In the genomic region with DNA sequence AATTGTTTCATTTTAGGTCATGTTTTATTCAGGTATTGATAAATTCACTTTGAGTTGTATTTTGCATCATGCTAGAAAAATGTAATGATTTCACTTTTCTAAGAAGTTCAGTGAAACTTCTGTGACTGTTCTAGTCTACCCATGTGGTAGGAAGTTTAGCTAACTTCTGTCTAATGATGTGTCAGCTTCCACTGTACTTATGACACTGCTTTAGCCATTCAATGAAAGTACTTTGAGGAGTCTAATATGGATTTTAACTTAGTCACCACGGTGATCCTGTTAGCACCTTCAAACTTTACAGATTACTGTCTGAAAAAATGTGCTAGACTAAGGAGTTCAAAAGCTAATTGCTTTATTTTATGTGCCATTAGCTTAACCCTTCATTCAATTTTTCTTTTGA, we compare ENCODE assay signal across 18 cellular contexts.
A peak's percentile ranks its signal among the peaks of the same experiment; 100 is the strongest.
DNase-seq lines count a peak whose midpoint lies in the region; ATAC-seq, FAIRE-seq and TF ChIP-seq lines count a peak whose summit lies in the region.
"Had no signal": no experiment of that assay in that cellular context is flagged by ENCODE, and none has a peak within 500 bp of the region (broad histone marks: within the 10 kb centered on the region; RNA-seq: fewer than 3 reads in every experiment).

No MANE protein-coding gene starts in this region.

- TF ChIP-seq CTCF in astrocyte (IDR thresholded peaks at IDR 0.05; ENCODE audit: insufficient read depth, low read depth, low read length) (no peak), lower lobe of right lung (IDR thresholded peaks at IDR 0.05) (no peak)

- CTCF ChIA-PET in activated CD8-positive, alpha-beta T cell treated with anti-CD3 and anti-CD28 coated beads, Interleukin-2, amount 10 ng/mL, durations not matched to agents 7 days and 5 days (lab: Charles Lee) = no interaction called here

- H3K36me3 Mint-ChIP-seq in astrocyte (ENCODE audit: low read depth, unreplicated experiment) = no peaks in the 10 kb centered on the region
- no peaks in the 10 kb centered on the region for H3K36me3 Mint-ChIP-seq in activated T-cell treated with anti-CD3 and anti-CD28 coated beads, Interleukin-2, amount 50 U/mL, for 4 hours (ENCODE audit: insufficient read depth)
- no peaks in the 10 kb centered on the region for H3K36me3 Mint-ChIP-seq in activated CD8-positive, alpha-beta T cell treated with anti-CD3 and anti-CD28 coated beads, Interleukin-2, amount 10 ng/mL, durations not matched to agents 7 days and 5 days (ENCODE audit: low read depth)

- DNase-seq in LHCN-M2 (ENCODE audit: low read depth) (peak; percentile 20), astrocyte (ENCODE audit: low read depth) (peak; percentile 14), kidney tubule cell (ENCODE audit: low spot score) (peak; percentile 33), lower lobe of right lung (no peak), ecto neural progenitor cell (ENCODE audit: low spot score) (no peak)
- no peak for DNase-seq in activated T-cell treated with anti-CD3 and anti-CD28 coated beads, Interleukin-2, amount 50 U/mL, for 4 hours
- DNase-seq in activated CD8-positive, alpha-beta T cell treated with anti-CD3 and anti-CD28 coated beads, Interleukin-2, amount 10 ng/mL, durations not matched to agents 7 days and 5 days = no peak
- DNase-seq: Caco-2, KBM-7, NCI-H1048, NCI-H2081 treated with DMSO at 0.1 percent for 48 hours, NCI-H524, SHP77, SK-N-SH had no signal

- ATAC-seq in lower lobe of right lung = no peak
- no peak for ATAC-seq in activated T-cell treated with anti-CD3 and anti-CD28 coated beads, Interleukin-2, amount 50 U/mL, for 4 hours
- no peak for ATAC-seq in activated CD8-positive, alpha-beta T cell treated with anti-CD3 and anti-CD28 coated beads, Interleukin-2, amount 10 ng/mL, durations not matched to agents 7 days and 5 days
- ATAC-seq: HCT116 had no signal

- intact Hi-C loops in lower lobe of right lung (cut with DNase I) = no loop called here

- peaks cover 27% of the 10 kb centered on the region for H3K9me3 ChIP-seq in BLaER1
- H3K9me3 ChIP-seq in astrocyte (ENCODE audit: insufficient read depth, low read depth, low read length) = no peaks in the 10 kb centered on the region
- peaks cover 6% of the 10 kb centered on the region for H3K9me3 ChIP-seq in lower lobe of right lung
- H3K9me3 ChIP-seq: Caco-2, SK-N-SH had no signal

- H3K9me3 Mint-ChIP-seq in astrocyte (ENCODE audit: unreplicated experiment) = peaks cover 2% of the 10 kb centered on the region
- peaks cover 9% of the 10 kb centered on the region for H3K9me3 Mint-ChIP-seq in activated T-cell treated with anti-CD3 and anti-CD28 coated beads, Interleukin-2, amount 50 U/mL, for 4 hours
- peaks cover 24% of the 10 kb centered on the region for H3K9me3 Mint-ChIP-seq in activated CD8-positive, alpha-beta T cell treated with anti-CD3 and anti-CD28 coated beads, Interleukin-2, amount 10 ng/mL, durations not matched to agents 7 days and 5 days (ENCODE audit: insufficient read depth)

- POLR2A ChIA-PET in activated CD8-positive, alpha-beta T cell treated with anti-CD3 and anti-CD28 coated beads, Interleukin-2, amount 10 ng/mL, durations not matched to agents 7 days and 5 days (lab: Charles Lee) = no interaction called here

- H4K20me1 ChIP-seq in BLaER1 (no peaks in the 10 kb centered on the region), astrocyte (ENCODE audit: insufficient read depth, low read length) (no peaks in the 10 kb centered on the region)

- H3K4me1 ChIP-seq in BLaER1 = peaks cover 41% of the 10 kb centered on the region
- peaks cover 2% of the 10 kb centered on the region for H3K4me1 ChIP-seq in astrocyte (ENCODE audit: insufficient read depth, low read length)
- no peaks in the 10 kb centered on the region for H3K4me1 ChIP-seq in lower lobe of right lung
- H3K4me1 ChIP-seq: Caco-2 had no signal

- H3K36me3 ChIP-seq in BLaER1 = no peaks in the 10 kb centered on the region
- H3K36me3 ChIP-seq in astrocyte (ENCODE audit: insufficient read depth, low read length) = no peaks in the 10 kb centered on the region
- no peaks in the 10 kb centered on the region for H3K36me3 ChIP-seq in lower lobe of right lung

- H3K4me3 ChIP-seq in BLaER1 (no peak overlapping the region), astrocyte (ENCODE audit: insufficient read depth, low read depth, low read length) (no peak overlapping the region), lower lobe of right lung (no peak overlapping the region)

- no peak overlapping the region for H3K4me3 Mint-ChIP-seq in astrocyte (ENCODE audit: unreplicated experiment)
- H3K4me3 Mint-ChIP-seq in activated T-cell treated with anti-CD3 and anti-CD28 coated beads, Interleukin-2, amount 50 U/mL, for 4 hours = no peak overlapping the region
- no peak overlapping the region for H3K4me3 Mint-ChIP-seq in activated CD8-positive, alpha-beta T cell treated with anti-CD3 and anti-CD28 coated beads, Interleukin-2, amount 10 ng/mL, durations not matched to agents 7 days and 5 days

- peak overlapping the region; percentile 78 for H3K27ac ChIP-seq in BLaER1
- no peak overlapping the region for H3K27ac ChIP-seq in astrocyte (ENCODE audit: low read depth, low read length)
- H3K27ac ChIP-seq in lower lobe of right lung = no peak overlapping the region
- H3K27ac ChIP-seq: HL-60 had no signal

- H3K9ac ChIP-seq in BLaER1 (no peak overlapping the region), astrocyte (ENCODE audit: low read length) (no peak overlapping the region)
- H3K9ac ChIP-seq: SK-N-SH had no signal

- no peaks in the 10 kb centered on the region for H3K79me2 ChIP-seq in astrocyte (ENCODE audit: insufficient read depth, low read length)

- H2AFZ ChIP-seq in astrocyte (ENCODE audit: low read depth, low read length) = no peak overlapping the region

- H3K27me3 ChIP-seq in BLaER1 = no peaks in the 10 kb centered on the region
- no peaks in the 10 kb centered on the region for H3K27me3 ChIP-seq in astrocyte (ENCODE audit: insufficient read depth, low read length)
- H3K27me3 ChIP-seq in lower lobe of right lung (ENCODE audit: low read depth) = no peaks in the 10 kb centered on the region

- 0 out of 2 replicates have a peak overlapping the region, but pooled peaks have one; percentile 59 for H3K4me2 ChIP-seq in BLaER1
- no peak overlapping the region for H3K4me2 ChIP-seq in astrocyte (ENCODE audit: low read length)
- H3K4me2 ChIP-seq: SK-N-SH had no signal

- no peak for FAIRE-seq in astrocyte (lab: Jason Lieb, UNC)
- FAIRE-seq: GM18507 had no signal

- peaks cover 5% of the 10 kb centered on the region for H3K4me1 Mint-ChIP-seq in astrocyte (ENCODE audit: low read depth, unreplicated experiment)
- H3K4me1 Mint-ChIP-seq in activated T-cell treated with anti-CD3 and anti-CD28 coated beads, Interleukin-2, amount 50 U/mL, for 4 hours (ENCODE audit: low read depth) = no peaks in the 10 kb centered on the region
- no peaks in the 10 kb centered on the region for H3K4me1 Mint-ChIP-seq in activated CD8-positive, alpha-beta T cell treated with anti-CD3 and anti-CD28 coated beads, Interleukin-2, amount 10 ng/mL, durations not matched to agents 7 days and 5 days (ENCODE audit: low read depth)

- H3K27me3 Mint-ChIP-seq in astrocyte (ENCODE audit: low read depth, unreplicated experiment) = no peaks in the 10 kb centered on the region
- no peaks in the 10 kb centered on the region for H3K27me3 Mint-ChIP-seq in activated T-cell treated with anti-CD3 and anti-CD28 coated beads, Interleukin-2, amount 50 U/mL, for 4 hours (ENCODE audit: low read depth)
- no peaks in the 10 kb centered on the region for H3K27me3 Mint-ChIP-seq in activated CD8-positive, alpha-beta T cell treated with anti-CD3 and anti-CD28 coated beads, Interleukin-2, amount 10 ng/mL, durations not matched to agents 7 days and 5 days (ENCODE audit: low read depth)

- H3K27ac Mint-ChIP-seq in astrocyte (ENCODE audit: unreplicated experiment) = no peak overlapping the region
- no peak overlapping the region for H3K27ac Mint-ChIP-seq in activated CD8-positive, alpha-beta T cell treated with anti-CD3 and anti-CD28 coated beads, Interleukin-2, amount 10 ng/mL, durations not matched to agents 7 days and 5 days

Comparison
In these comparisons a context has a peak if more than half of its experiments do, and no peak if none do; other contexts are left out.
1. DNase-seq: peak in LHCN-M2 (single experiment), astrocyte (single experiment) and kidney tubule cell (single experiment); none in lower lobe of right lung (single experiment), activated T-cell treated with anti-CD3 and anti-CD28 coated beads, Interleukin-2, amount 50 U/mL, for 4 hours (single experiment), activated CD8-positive, alpha-beta T cell treated with anti-CD3 and anti-CD28 coated beads, Interleukin-2, amount 10 ng/mL, durations not matched to agents 7 days and 5 days (single experiment) and ecto neural progenitor cell (single experiment).